Comparison of ENCODE assay signal across 15 cellular contexts in genomic region chr11:1302461-1303073, GRCh38. TPM values are rescaled to one million over a fixed set of nuclear protein-coding genes. Genes with fewer than 3 reads are reported as not detected.
DNase-seq lines count a peak whose midpoint lies in the region; ATAC-seq and TF ChIP-seq lines count a peak whose summit lies in the region.
"Had no signal": no experiment of that assay in that cellular context is flagged by ENCODE, and none has a peak within 500 bp of the region (broad histone marks: within the 10 kb centered on the region; RNA-seq: fewer than 3 reads in every experiment).

No MANE protein-coding gene starts in this region.

- no peak overlapping the region for H3K4me3 ChIP-seq in endocrine pancreas (ENCODE audit: control insufficient read depth, insufficient read depth, low read length)
- no peak overlapping the region for H3K4me3 ChIP-seq in neural progenitor cell
- no peak overlapping the region for H3K4me3 ChIP-seq in urinary bladder (ENCODE audit: low read depth, low read length)
- H3K4me3 ChIP-seq: heart left ventricle, ovary had no signal

- in situ Hi-C loops in GM13976 (cut with MboI; ENCODE audit: low sequenced_read_pairs, unreplicated experiment), result no loop called here

- no peak overlapping the region for H2AFZ ChIP-seq in neural progenitor cell (replicated peaks)

- H3K4me2 ChIP-seq in neural progenitor cell, result peak overlapping the region; percentile 38

- H3K4me1 Mint-ChIP-seq in stimulated activated naive CD8-positive, alpha-beta T cell treated with anti-CD3 and anti-CD28 coated beads, Interleukin-15, amount 100 ng/mL, for 72 hours, result peaks cover 57% of the 10 kb centered on the region
- peaks cover 25% of the 10 kb centered on the region for H3K4me1 Mint-ChIP-seq in neural progenitor cell

- no peak overlapping the region for H3K4me3 Mint-ChIP-seq in stimulated activated naive CD8-positive, alpha-beta T cell treated with anti-CD3 and anti-CD28 coated beads, Interleukin-15, amount 100 ng/mL, for 72 hours
- no peak overlapping the region for H3K4me3 Mint-ChIP-seq in neural progenitor cell

- peaks cover 1% of the 10 kb centered on the region for H3K36me3 Mint-ChIP-seq in neural progenitor cell

- H3K79me2 ChIP-seq in neural progenitor cell (ENCODE audit: low read depth), result peaks cover 50% of the 10 kb centered on the region

- 73% methylated on average over 14 of the region's 14 CpGs for WGBS in urinary bladder

- H3K4me1 ChIP-seq in endocrine pancreas (ENCODE audit: control insufficient read depth, insufficient read depth, low read length) (no peaks in the 10 kb centered on the region), neural progenitor cell (peaks cover 9% of the 10 kb centered on the region), urinary bladder (ENCODE audit: insufficient read depth) (peaks cover 2% of the 10 kb centered on the region)

- H3K9me3 Mint-ChIP-seq in stimulated activated naive CD8-positive, alpha-beta T cell treated with anti-CD3 and anti-CD28 coated beads, Interleukin-15, amount 100 ng/mL, for 72 hours, result no peaks in the 10 kb centered on the region
- no peaks in the 10 kb centered on the region for H3K9me3 Mint-ChIP-seq in neural progenitor cell

- H3K9me3 ChIP-seq in endocrine pancreas (ENCODE audit: control insufficient read depth, low read length) (no peaks in the 10 kb centered on the region), neural progenitor cell (ENCODE audit: low read depth) (no peaks in the 10 kb centered on the region)
- H3K9me3 ChIP-seq: heart left ventricle, ovary had no signal

- peak overlapping the region; percentile 68 to 78 for H3K27ac Mint-ChIP-seq in stimulated activated naive CD8-positive, alpha-beta T cell treated with anti-CD3 and anti-CD28 coated beads, Interleukin-15, amount 100 ng/mL, for 72 hours
- peak overlapping the region; percentile 21 for H3K27ac Mint-ChIP-seq in neural progenitor cell

- no peak for ATAC-seq in stimulated activated naive CD8-positive, alpha-beta T cell treated with anti-CD3 and anti-CD28 coated beads, Interleukin-15, amount 100 ng/mL, for 72 hours
- no peak for ATAC-seq in stimulated activated naive CD8-positive, alpha-beta T cell treated with anti-CD3 and anti-CD28 coated beads, Interleukin-15, Interleukin-2, amounts not matched to agents 100 U/mL and 50 U/mL, for 24 hours
- no peak for ATAC-seq in GM19395 (IDR thresholded peaks at IDR 0.05; ENCODE audit: unreplicated experiment)
- ATAC-seq: heart left ventricle had no signal

- peak in 1 of 2 donors; percentile 6 for DNase-seq in stimulated activated naive CD8-positive, alpha-beta T cell treated with anti-CD3 and anti-CD28 coated beads, Interleukin-15, amount 100 ng/mL, for 72 hours
- DNase-seq in stimulated activated naive CD8-positive, alpha-beta T cell treated with anti-CD3 and anti-CD28 coated beads, Interleukin-15, Interleukin-2, amounts not matched to agents 100 U/mL and 50 U/mL, for 24 hours, result no peak
- DNase-seq in neural progenitor cell (ENCODE audit: low spot score), result no peak
- DNase-seq in GM13976 (ENCODE audit: low spot score), result no peak
- DNase-seq in C1 segment of cervical spinal cord (lab: John Stamatoyannopoulos, UW), result no peak
- DNase-seq: DMS79 treated with DMSO at 0.1 percent for 48 hours; effector memory CD4-positive, alpha-beta T cell; GOT3; heart left ventricle; MV-4-11; NCI-H446 treated with DMSO at 0.1 percent for 48 hours had no signal

- H3K9ac ChIP-seq in endocrine pancreas (ENCODE audit: control insufficient read depth, insufficient read depth, low read length) (peak overlapping the region; percentile 32), neural progenitor cell (no peak overlapping the region)

- TF ChIP-seq CTCF in neural progenitor cell (IDR thresholded peaks at IDR 0.05) (no peak), GM13976 (IDR thresholded peaks at IDR 0.05; ENCODE audit: borderline replicate concordance, control extremely low read depth, extremely low read depth, insufficient read depth, missing control alignments) (no peak)

- H3F3A ChIP-seq in neural progenitor cell (ENCODE audit: low read depth), result peaks cover 9% of the 10 kb centered on the region

- H3K36me3 ChIP-seq in endocrine pancreas (ENCODE audit: control insufficient read depth, insufficient read depth, low read length), result no peaks in the 10 kb centered on the region
- H3K36me3 ChIP-seq in neural progenitor cell, result no peaks in the 10 kb centered on the region
- no peaks in the 10 kb centered on the region for H3K36me3 ChIP-seq in urinary bladder (ENCODE audit: insufficient read depth)
- H3K36me3 ChIP-seq: ovary had no signal

- H3K27ac ChIP-seq in neural progenitor cell, result peak overlapping the region; percentile 54
- H3K27ac ChIP-seq in urinary bladder (ENCODE audit: low read depth), result peak overlapping the region; percentile 29
- H3K27ac ChIP-seq: heart left ventricle had no signal

- H3K27me3 Mint-ChIP-seq in stimulated activated naive CD8-positive, alpha-beta T cell treated with anti-CD3 and anti-CD28 coated beads, Interleukin-15, amount 100 ng/mL, for 72 hours, result no peaks in the 10 kb centered on the region
- peaks cover 2% of the 10 kb centered on the region for H3K27me3 Mint-ChIP-seq in neural progenitor cell (ENCODE audit: insufficient read depth, low read depth)

- H3K27me3 ChIP-seq in endocrine pancreas (ENCODE audit: control insufficient read depth, insufficient read depth, low read length) (no peaks in the 10 kb centered on the region), neural progenitor cell (no peaks in the 10 kb centered on the region)
- H3K27me3 ChIP-seq: heart left ventricle, ovary had no signal

- peaks cover 53% of the 10 kb centered on the region for H4K20me1 ChIP-seq in neural progenitor cell (ENCODE audit: low read depth)

RNA-seq across cellular contexts. Expression of gene TOLLIP, which starts 6.9 kb away (rescaled TPM):
- total RNA-seq in neural progenitor cell (ENCODE audit: low replicate concordance) (8.5 and 17.5 TPM in 2 replicates), urinary bladder (13.6 TPM)
- polyA plus RNA-seq in urinary bladder, result 53.4 TPM
